ENCODE assay signal across 2 cellular contexts in the genomic region with DNA sequence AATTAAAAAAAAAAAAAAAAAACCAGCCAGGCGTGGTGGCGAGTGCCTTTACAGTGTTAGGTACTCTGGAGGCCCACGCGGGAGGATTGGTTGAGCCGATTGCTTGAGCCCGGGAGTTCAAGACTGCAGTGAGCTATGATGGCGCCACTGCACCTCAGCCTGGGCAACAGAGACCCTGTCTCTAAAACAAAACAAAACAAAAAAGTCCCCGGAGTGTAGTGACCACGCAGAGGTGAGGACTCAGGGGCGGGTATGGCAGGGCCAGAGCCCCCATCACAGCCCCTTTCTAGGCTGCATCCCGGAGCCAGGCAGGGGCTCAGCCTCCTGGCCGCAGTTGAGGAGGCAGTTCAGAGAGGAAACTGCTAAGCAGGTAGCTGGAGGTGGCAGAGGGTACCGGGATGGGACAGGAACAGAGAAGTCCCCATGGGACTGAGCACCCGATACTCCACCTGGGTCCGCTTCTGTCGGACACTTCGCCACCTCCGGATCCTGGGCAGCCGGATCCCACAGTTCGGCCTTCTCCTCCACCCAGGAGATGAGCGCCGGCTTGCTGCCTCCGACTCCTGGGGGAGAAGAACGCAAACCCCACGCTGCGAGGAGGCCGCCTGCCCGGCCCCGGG.
TF ChIP-seq lines count a peak whose summit lies in the region.

No MANE protein-coding gene starts in this region.

TF ChIP-seq in GM23338, 12 proteins besides CTCF, POLR2A, EP300 and RAD21 (continued from another document):
- TF ChIP-seq JUNB (IDR thresholded peaks at IDR 0.05; ENCODE audit: unreplicated experiment) (no peak), CREB1 (CRISPR knock-in tag; IDR thresholded peaks at IDR 0.05; ENCODE audit: low read depth) (no peak), NANOG (IDR thresholded peaks at IDR 0.05; ENCODE audit: borderline replicate concordance) (no peak), STAT1 (IDR thresholded peaks at IDR 0.05; ENCODE audit: unreplicated experiment) (no peak), ZNF114 (CRISPR knock-in tag; IDR thresholded peaks at IDR 0.05) (no peak), EZH2phosphoT487 (IDR thresholded peaks at IDR 0.05; ENCODE audit: unreplicated experiment) (no peak), ZNF331 (CRISPR knock-in tag; IDR thresholded peaks at IDR 0.05; ENCODE audit: low read depth) (no peak), EZH2 (IDR thresholded peaks at IDR 0.05; ENCODE audit: low read depth, unreplicated experiment) (no peak), POLR2AphosphoS5 (IDR thresholded peaks at IDR 0.05; ENCODE audit: low read depth) (no peak)
- TF ChIP-seq, protein P1, sequence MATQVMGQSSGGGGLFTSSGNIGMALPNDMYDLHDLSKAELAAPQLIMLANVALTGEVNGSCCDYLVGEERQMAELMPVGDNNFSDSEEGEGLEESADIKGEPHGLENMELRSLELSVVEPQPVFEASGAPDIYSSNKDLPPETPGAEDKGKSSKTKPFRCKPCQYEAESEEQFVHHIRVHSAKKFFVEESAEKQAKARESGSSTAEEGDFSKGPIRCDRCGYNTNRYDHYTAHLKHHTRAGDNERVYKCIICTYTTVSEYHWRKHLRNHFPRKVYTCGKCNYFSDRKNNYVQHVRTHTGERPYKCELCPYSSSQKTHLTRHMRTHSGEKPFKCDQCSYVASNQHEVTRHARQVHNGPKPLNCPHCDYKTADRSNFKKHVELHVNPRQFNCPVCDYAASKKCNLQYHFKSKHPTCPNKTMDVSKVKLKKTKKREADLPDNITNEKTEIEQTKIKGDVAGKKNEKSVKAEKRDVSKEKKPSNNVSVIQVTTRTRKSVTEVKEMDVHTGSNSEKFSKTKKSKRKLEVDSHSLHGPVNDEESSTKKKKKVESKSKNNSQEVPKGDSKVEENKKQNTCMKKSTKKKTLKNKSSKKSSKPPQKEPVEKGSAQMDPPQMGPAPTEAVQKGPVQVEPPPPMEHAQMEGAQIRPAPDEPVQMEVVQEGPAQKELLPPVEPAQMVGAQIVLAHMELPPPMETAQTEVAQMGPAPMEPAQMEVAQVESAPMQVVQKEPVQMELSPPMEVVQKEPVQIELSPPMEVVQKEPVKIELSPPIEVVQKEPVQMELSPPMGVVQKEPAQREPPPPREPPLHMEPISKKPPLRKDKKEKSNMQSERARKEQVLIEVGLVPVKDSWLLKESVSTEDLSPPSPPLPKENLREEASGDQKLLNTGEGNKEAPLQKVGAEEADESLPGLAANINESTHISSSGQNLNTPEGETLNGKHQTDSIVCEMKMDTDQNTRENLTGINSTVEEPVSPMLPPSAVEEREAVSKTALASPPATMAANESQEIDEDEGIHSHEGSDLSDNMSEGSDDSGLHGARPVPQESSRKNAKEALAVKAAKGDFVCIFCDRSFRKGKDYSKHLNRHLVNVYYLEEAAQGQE (IDR thresholded peaks at IDR 0.05; ENCODE audit: unreplicated experiment) = no peak
- TF ChIP-seq, protein P2, sequence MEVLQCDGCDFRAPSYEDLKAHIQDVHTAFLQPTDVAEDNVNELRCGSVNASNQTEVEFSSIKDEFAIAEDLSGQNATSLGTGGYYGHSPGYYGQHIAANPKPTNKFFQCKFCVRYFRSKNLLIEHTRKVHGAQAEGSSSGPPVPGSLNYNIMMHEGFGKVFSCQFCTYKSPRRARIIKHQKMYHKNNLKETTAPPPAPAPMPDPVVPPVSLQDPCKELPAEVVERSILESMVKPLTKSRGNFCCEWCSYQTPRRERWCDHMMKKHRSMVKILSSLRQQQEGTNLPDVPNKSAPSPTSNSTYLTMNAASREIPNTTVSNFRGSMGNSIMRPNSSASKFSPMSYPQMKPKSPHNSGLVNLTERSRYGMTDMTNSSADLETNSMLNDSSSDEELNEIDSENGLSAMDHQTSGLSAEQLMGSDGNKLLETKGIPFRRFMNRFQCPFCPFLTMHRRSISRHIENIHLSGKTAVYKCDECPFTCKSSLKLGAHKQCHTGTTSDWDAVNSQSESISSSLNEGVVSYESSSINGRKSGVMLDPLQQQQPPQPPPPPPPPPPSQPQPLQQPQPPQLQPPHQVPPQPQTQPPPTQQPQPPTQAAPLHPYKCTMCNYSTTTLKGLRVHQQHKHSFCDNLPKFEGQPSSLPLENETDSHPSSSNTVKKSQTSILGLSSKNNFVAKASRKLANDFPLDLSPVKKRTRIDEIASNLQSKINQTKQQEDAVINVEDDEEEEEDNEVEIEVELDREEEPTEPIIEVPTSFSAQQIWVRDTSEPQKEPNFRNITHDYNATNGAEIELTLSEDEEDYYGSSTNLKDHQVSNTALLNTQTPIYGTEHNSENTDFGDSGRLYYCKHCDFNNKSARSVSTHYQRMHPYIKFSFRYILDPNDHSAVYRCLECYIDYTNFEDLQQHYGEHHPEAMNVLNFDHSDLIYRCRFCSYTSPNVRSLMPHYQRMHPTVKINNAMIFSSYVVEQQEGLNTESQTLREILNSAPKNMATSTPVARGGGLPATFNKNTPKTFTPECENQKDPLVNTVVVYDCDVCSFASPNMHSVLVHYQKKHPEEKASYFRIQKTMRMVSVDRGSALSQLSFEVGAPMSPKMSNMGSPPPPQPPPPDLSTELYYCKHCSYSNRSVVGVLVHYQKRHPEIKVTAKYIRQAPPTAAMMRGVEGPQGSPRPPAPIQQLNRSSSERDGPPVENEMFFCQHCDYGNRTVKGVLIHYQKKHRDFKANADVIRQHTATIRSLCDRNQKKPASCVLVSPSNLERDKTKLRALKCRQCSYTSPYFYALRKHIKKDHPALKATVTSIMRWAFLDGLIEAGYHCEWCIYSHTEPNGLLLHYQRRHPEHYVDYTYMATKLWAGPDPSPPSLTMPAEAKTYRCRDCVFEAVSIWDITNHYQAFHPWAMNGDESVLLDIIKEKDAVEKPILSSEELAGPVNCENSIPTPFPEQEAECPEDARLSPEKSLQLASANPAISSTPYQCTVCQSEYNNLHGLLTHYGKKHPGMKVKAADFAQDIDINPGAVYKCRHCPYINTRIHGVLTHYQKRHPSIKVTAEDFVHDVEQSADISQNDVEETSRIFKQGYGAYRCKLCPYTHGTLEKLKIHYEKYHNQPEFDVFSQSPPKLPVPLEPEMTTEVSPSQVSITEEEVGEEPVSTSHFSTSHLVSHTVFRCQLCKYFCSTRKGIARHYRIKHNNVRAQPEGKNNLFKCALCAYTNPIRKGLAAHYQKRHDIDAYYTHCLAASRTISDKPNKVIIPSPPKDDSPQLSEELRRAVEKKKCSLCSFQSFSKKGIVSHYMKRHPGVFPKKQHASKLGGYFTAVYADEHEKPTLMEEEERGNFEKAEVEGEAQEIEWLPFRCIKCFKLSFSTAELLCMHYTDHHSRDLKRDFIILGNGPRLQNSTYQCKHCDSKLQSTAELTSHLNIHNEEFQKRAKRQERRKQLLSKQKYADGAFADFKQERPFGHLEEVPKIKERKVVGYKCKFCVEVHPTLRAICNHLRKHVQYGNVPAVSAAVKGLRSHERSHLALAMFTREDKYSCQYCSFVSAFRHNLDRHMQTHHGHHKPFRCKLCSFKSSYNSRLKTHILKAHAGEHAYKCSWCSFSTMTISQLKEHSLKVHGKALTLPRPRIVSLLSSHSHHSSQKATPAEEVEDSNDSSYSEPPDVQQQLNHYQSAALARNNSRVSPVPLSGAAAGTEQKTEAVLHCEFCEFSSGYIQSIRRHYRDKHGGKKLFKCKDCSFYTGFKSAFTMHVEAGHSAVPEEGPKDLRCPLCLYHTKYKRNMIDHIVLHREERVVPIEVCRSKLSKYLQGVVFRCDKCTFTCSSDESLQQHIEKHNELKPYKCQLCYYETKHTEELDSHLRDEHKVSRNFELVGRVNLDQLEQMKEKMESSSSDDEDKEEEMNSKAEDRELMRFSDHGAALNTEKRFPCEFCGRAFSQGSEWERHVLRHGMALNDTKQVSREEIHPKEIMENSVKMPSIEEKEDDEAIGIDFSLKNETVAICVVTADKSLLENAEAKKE (CRISPR knock-in tag; IDR thresholded peaks at IDR 0.05) = no peak

TF ChIP-seq in liver, 16 proteins besides CTCF, POLR2A, EP300 and RAD21 (continued from another document):
- TF ChIP-seq, protein P1 (IDR thresholded peaks at IDR 0.05) = no peak
- TF ChIP-seq HNF4G (IDR thresholded peaks at IDR 0.05) (no peak), YY1 (IDR thresholded peaks at IDR 0.05) (no peak), GABPA (IDR thresholded peaks at IDR 0.05 in 1 of 2, conservative IDR thresholded peaks at IDR 0.05 in 1 of 2) (no peak), RXRA (IDR thresholded peaks at IDR 0.05) (no peak), TAF1 (conservative IDR thresholded peaks at IDR 0.05) (no peak), HNF4A (conservative IDR thresholded peaks at IDR 0.05) (no peak), FOXA1 (IDR thresholded peaks at IDR 0.05) (no peak)
- TF ChIP-seq, protein P3, sequence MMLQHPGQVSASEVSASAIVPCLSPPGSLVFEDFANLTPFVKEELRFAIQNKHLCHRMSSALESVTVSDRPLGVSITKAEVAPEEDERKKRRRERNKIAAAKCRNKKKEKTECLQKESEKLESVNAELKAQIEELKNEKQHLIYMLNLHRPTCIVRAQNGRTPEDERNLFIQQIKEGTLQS (IDR thresholded peaks at IDR 0.05) = no peak
- TF ChIP-seq, protein P4, sequence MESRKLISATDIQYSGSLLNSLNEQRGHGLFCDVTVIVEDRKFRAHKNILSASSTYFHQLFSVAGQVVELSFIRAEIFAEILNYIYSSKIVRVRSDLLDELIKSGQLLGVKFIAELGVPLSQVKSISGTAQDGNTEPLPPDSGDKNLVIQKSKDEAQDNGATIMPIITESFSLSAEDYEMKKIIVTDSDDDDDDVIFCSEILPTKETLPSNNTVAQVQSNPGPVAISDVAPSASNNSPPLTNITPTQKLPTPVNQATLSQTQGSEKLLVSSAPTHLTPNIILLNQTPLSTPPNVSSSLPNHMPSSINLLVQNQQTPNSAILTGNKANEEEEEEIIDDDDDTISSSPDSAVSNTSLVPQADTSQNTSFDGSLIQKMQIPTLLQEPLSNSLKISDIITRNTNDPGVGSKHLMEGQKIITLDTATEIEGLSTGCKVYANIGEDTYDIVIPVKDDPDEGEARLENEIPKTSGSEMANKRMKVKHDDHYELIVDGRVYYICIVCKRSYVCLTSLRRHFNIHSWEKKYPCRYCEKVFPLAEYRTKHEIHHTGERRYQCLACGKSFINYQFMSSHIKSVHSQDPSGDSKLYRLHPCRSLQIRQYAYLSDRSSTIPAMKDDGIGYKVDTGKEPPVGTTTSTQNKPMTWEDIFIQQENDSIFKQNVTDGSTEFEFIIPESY (IDR thresholded peaks at IDR 0.05) = no peak
